9 cellular contexts compared by ENCODE assay signal in the genomic region with DNA sequence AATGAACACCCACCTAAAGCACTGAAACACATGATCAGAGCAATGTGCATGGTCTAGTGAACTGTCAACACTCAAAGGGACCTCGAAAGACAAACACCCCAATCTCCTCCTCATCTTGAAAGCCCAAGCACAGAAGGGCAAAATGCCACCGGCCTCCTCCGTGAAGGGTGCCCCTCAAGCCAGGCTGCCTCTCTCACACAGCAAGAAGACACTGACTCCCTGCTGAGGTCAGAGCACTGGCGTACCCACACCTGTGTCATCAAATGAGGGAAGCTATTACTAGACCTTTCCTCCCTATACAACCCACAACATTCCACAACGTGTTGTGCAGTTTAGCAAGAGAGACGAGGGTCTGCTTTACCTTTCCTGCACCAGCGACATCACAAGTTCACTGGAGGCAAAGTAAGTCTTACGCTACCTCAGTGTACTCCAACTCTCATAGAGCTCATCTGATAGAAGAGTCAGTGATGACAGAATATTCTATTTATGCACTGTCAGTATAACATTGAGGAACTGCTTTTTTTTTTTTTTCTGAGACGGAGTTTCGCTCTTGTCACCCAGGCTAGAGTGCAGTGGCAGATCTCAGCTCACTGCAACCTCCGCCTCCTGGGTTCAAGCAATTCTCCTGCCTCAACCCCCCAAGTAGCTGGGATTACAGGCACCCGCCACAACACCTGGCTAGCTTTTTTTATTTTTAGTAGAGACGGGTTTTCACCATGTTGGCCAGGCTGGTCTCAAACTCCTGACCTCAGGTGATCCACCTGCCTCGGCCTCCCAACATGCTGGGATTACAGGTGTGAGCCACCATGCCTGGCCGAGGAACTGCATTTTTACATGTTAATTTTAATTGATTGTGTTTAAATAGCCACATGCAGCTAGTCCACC. TPM values are rescaled to one million over a fixed set of nuclear protein-coding genes. Genes with fewer than 3 reads are reported as not detected.
DNase-seq lines count a peak whose midpoint lies in the region; ATAC-seq, FAIRE-seq and TF ChIP-seq lines count a peak whose summit lies in the region.
"Had no signal": no experiment of that assay in that cellular context is flagged by ENCODE, and none has a peak within 500 bp of the region (broad histone marks: within the 10 kb centered on the region; RNA-seq: fewer than 3 reads in every experiment).

No MANE protein-coding gene starts in this region.

- peak; percentile 31 for DNase-seq in SIG-M5 (lab: John Stamatoyannopoulos, UW)
- DNase-seq in kidney: no peak
- DNase-seq in stimulated activated CD4-positive, alpha-beta T cell treated with anti-CD3 and anti-CD28 coated beads, Interleukin-2, amount 100 ng/mL, for 48 hours: no peak
- DNase-seq in NCI-H526 (lab: John Stamatoyannopoulos, UW): no peak
- DNase-seq in neural progenitor cell (ENCODE audit: low spot score): no peak

- no peaks in the 10 kb centered on the region for H3K9me3 ChIP-seq in BLaER1
- no peaks in the 10 kb centered on the region for H3K9me3 ChIP-seq in kidney (ENCODE audit: control insufficient read depth in 1 of 2, low read length in 2 of 2)
- H3K9me3 ChIP-seq in neural progenitor cell (ENCODE audit: low read depth): no peaks in the 10 kb centered on the region

- H3K27ac ChIP-seq in BLaER1 (no peak overlapping the region), kidney (ENCODE audit: low read depth in 2 of 2, low read length in 2 of 2) (no peak overlapping the region), neural progenitor cell (no peak overlapping the region)

- H3K79me2 ChIP-seq in neural progenitor cell (ENCODE audit: low read depth): peaks cover 71% of the 10 kb centered on the region

- no peaks in the 10 kb centered on the region for H3K9me3 Mint-ChIP-seq in neural progenitor cell

- intact Hi-C loops in kidney (cut with DNase I): no loop called here

- H3K4me1 ChIP-seq in BLaER1 (peaks cover 79% of the 10 kb centered on the region), kidney (ENCODE audit: control insufficient read depth in 1 of 2, insufficient read depth in 1 of 2, low read depth in 1 of 2, low read length in 2 of 2) (peaks cover 30 to 50% of the 10 kb centered on the region in 2 donors), neural progenitor cell (peaks cover 14% of the 10 kb centered on the region)

- no peak overlapping the region for H3K4me3 Mint-ChIP-seq in neural progenitor cell

- H3K27ac Mint-ChIP-seq in neural progenitor cell: no peak overlapping the region
- H3K27ac Mint-ChIP-seq: progenitor cell of endocrine pancreas had no signal

- H3K27me3 ChIP-seq in BLaER1: no peaks in the 10 kb centered on the region
- H3K27me3 ChIP-seq in neural progenitor cell: no peaks in the 10 kb centered on the region

- ATAC-seq in GM21529 (IDR thresholded peaks at IDR 0.05; ENCODE audit: unreplicated experiment) (peak; percentile 23), GM19455 (IDR thresholded peaks at IDR 0.05; ENCODE audit: unreplicated experiment) (no peak)

- FAIRE-seq in kidney (lab: Jason Lieb, UNC): no peak

- no peak overlapping the region for H2AFZ ChIP-seq in neural progenitor cell (replicated peaks)

- no peak overlapping the region for H3K4me3 ChIP-seq in BLaER1
- peak overlapping the region; percentile 16 to 92 for H3K4me3 ChIP-seq in kidney (ENCODE audit: low read length in 2 of 2)
- H3K4me3 ChIP-seq in neural progenitor cell: no peak overlapping the region

- H3K36me3 Mint-ChIP-seq in neural progenitor cell: peaks cover 6% of the 10 kb centered on the region

- peaks cover 7% of the 10 kb centered on the region for H3F3A ChIP-seq in neural progenitor cell (ENCODE audit: low read depth)

- H4K20me1 ChIP-seq in BLaER1: peaks cover 75% of the 10 kb centered on the region
- H4K20me1 ChIP-seq in neural progenitor cell (ENCODE audit: low read depth): peaks cover 15% of the 10 kb centered on the region

- H3K36me3 ChIP-seq in BLaER1: peaks cover 73% of the 10 kb centered on the region
- H3K36me3 ChIP-seq in kidney (ENCODE audit: control insufficient read depth in 1 of 2, insufficient read depth in 2 of 2, low read length in 2 of 2): peaks cover 0 to 7% of the 10 kb centered on the region in 2 donors
- H3K36me3 ChIP-seq in neural progenitor cell: no peaks in the 10 kb centered on the region

- H3K9ac ChIP-seq in BLaER1 (peak overlapping the region; percentile 98; the same call in 1 of the 2 replicates), kidney (ENCODE audit: low read length in 2 of 2) (no peak overlapping the region), neural progenitor cell (no peak overlapping the region)

- peaks cover 3% of the 10 kb centered on the region for H3K27me3 Mint-ChIP-seq in neural progenitor cell (ENCODE audit: insufficient read depth, low read depth)
- H3K27me3 Mint-ChIP-seq: progenitor cell of endocrine pancreas had no signal

- peaks cover 28% of the 10 kb centered on the region for H3K4me1 Mint-ChIP-seq in neural progenitor cell

- TF ChIP-seq CTCF in kidney (IDR thresholded peaks at IDR 0.05; ENCODE audit: borderline replicate concordance, extremely low read depth, insufficient read depth) (no peak), neural progenitor cell (IDR thresholded peaks at IDR 0.05) (no peak)

- peak overlapping the region; percentile 94 for H3K4me2 ChIP-seq in BLaER1
- H3K4me2 ChIP-seq in neural progenitor cell: no peak overlapping the region

RNA-seq across cellular contexts. Expression of gene SH3BP5L, which starts 3.3 kb away (rescaled TPM):
- total RNA-seq in kidney (24.9 TPM), neural progenitor cell (ENCODE audit: low replicate concordance) (9.6 and 30.8 TPM in 2 replicates)
- polyA plus RNA-seq in kidney (ENCODE audit: insufficient read depth, low read depth, low replicate concordance): 16.6 TPM

RNA-seq across cellular contexts. Expression of gene ZNF672, which starts 15.6 kb away (rescaled TPM):
- 28.6 TPM for total RNA-seq in kidney
- 25.0 TPM for polyA plus RNA-seq in kidney (ENCODE audit: insufficient read depth, low read depth, low replicate concordance)
- 16.9 and 35.5 TPM in 2 replicates for total RNA-seq in neural progenitor cell (ENCODE audit: low replicate concordance)

RNA-seq across cellular contexts. Expression of gene ZNF692, which starts 36.5 kb away (rescaled TPM):
- 29.6 TPM for total RNA-seq in kidney
- polyA plus RNA-seq in kidney (ENCODE audit: insufficient read depth, low read depth, low replicate concordance): 34.4 TPM
- 37.8 and 84.9 TPM in 2 replicates for total RNA-seq in neural progenitor cell (ENCODE audit: low replicate concordance)

Comparison
In these comparisons a context has a peak if more than half of its experiments do, and no peak if none do; other contexts are left out.
1. H3K4me3 ChIP-seq: peak in kidney (2 of 2); none in BLaER1 (single experiment) and neural progenitor cell (single experiment).